ENCODE assay signal across 1 cellular context in genomic region chr2:55420901-55421300, GRCh38.
TF ChIP-seq lines count a peak whose summit lies in the region.

No MANE protein-coding gene starts in this region.

TF ChIP-seq in IMR-90, 13 proteins besides CTCF, POLR2A, EP300 and RAD21:
- no peak for TF ChIP-seq CEBPB (IDR thresholded peaks at IDR 0.05; ENCODE audit: low read depth, low read length)
- TF ChIP-seq, protein P1, sequence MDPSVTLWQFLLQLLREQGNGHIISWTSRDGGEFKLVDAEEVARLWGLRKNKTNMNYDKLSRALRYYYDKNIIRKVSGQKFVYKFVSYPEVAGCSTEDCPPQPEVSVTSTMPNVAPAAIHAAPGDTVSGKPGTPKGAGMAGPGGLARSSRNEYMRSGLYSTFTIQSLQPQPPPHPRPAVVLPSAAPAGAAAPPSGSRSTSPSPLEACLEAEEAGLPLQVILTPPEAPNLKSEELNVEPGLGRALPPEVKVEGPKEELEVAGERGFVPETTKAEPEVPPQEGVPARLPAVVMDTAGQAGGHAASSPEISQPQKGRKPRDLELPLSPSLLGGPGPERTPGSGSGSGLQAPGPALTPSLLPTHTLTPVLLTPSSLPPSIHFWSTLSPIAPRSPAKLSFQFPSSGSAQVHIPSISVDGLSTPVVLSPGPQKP (IDR thresholded peaks at IDR 0.05; ENCODE audit: borderline replicate concordance, low read depth, low read length): no peak
- no peak for TF ChIP-seq MAZ (IDR thresholded peaks at IDR 0.05; ENCODE audit: borderline replicate concordance, low read depth, low read length)
- no peak for TF ChIP-seq MAFK (IDR thresholded peaks at IDR 0.05; ENCODE audit: low read depth, low read length)
- no peak for TF ChIP-seq NFE2L2 (IDR thresholded peaks at IDR 0.05; ENCODE audit: low read depth, low read length)
- TF ChIP-seq MXI1 (IDR thresholded peaks at IDR 0.05; ENCODE audit: borderline replicate concordance, low read depth, low read length): no peak
- no peak for TF ChIP-seq BHLHE40 (IDR thresholded peaks at IDR 0.05; ENCODE audit: low read depth, low read length)
- no peak for TF ChIP-seq SMC3 (IDR thresholded peaks at IDR 0.05; ENCODE audit: low read depth, low read length)
- TF ChIP-seq CHD1 (IDR thresholded peaks at IDR 0.05; ENCODE audit: low read depth, low read length): no peak
- TF ChIP-seq FOS (IDR thresholded peaks at IDR 0.05; ENCODE audit: low read depth, low read length): no peak
- TF ChIP-seq RCOR1 (IDR thresholded peaks at IDR 0.05; ENCODE audit: insufficient replicate concordance, low read length): no peak
- TF ChIP-seq, protein P2, sequence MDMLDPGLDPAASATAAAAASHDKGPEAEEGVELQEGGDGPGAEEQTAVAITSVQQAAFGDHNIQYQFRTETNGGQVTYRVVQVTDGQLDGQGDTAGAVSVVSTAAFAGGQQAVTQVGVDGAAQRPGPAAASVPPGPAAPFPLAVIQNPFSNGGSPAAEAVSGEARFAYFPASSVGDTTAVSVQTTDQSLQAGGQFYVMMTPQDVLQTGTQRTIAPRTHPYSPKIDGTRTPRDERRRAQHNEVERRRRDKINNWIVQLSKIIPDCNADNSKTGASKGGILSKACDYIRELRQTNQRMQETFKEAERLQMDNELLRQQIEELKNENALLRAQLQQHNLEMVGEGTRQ (IDR thresholded peaks at IDR 0.05; ENCODE audit: low read depth, low read length): no peak
- no peak for TF ChIP-seq RFX5 (IDR thresholded peaks at IDR 0.05; ENCODE audit: low read depth, low read length)
TF ChIP-seq in IMR-90: peak in this region for 0.
